In the genomic region with DNA sequence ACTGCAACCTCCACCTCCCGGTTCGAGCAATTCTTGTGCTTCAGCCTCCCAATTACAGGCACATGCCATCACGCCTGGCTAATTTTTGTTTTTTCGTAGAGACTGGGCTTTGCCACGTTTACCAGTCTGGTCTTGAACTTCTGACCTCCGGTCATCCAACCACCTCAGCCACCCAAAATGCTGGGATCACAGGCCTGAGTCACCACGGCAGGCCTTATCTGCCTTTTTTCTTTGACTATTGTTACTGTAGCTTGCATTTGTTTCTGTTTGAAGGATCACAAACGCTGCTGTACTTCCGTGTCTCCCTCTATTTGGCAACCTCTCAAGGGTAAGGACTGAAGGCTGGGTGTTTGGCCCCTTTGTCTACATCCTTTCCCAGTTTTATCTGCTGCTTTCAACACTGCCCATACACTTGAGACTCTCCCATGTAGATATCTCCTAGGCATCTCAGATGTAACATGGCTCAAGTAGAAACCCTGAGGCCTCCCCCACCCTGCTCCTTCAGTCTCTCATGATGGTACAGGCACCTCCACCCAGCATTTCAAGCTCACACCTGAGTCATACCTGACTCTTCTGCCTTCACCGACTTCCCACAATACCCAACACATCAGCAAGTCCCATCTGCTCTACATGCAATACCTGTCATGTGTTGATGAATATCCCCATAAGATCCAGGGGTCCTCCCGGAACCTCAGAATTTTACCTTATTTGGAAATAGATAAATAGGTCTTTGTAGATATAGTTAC, we compare ENCODE assay signal across 1 cellular context.
TF ChIP-seq lines count a peak whose summit lies in the region.

No MANE protein-coding gene starts in this region.

TF ChIP-seq in HepG2, 621 proteins besides CTCF, POLR2A, EP300 and RAD21 (continued from another document and continues in another):
- no peak for TF ChIP-seq HMGXB4 (CRISPR knock-in tag; IDR thresholded peaks at IDR 0.05; ENCODE audit: borderline replicate concordance in 1 of 2, low read depth in 1 of 2)
- TF ChIP-seq, protein P1, sequence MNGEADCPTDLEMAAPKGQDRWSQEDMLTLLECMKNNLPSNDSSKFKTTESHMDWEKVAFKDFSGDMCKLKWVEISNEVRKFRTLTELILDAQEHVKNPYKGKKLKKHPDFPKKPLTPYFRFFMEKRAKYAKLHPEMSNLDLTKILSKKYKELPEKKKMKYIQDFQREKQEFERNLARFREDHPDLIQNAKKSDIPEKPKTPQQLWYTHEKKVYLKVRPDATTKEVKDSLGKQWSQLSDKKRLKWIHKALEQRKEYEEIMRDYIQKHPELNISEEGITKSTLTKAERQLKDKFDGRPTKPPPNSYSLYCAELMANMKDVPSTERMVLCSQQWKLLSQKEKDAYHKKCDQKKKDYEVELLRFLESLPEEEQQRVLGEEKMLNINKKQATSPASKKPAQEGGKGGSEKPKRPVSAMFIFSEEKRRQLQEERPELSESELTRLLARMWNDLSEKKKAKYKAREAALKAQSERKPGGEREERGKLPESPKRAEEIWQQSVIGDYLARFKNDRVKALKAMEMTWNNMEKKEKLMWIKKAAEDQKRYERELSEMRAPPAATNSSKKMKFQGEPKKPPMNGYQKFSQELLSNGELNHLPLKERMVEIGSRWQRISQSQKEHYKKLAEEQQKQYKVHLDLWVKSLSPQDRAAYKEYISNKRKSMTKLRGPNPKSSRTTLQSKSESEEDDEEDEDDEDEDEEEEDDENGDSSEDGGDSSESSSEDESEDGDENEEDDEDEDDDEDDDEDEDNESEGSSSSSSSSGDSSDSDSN (CRISPR knock-in tag; IDR thresholded peaks at IDR 0.05), result no peak
- no peak for TF ChIP-seq DNMT1 (CRISPR knock-in tag; IDR thresholded peaks at IDR 0.05)
- no peak for TF ChIP-seq CAMTA2 (CRISPR knock-in tag; IDR thresholded peaks at IDR 0.05; ENCODE audit: borderline replicate concordance)
- no peak for TF ChIP-seq ZBED4 (CRISPR knock-in tag; IDR thresholded peaks at IDR 0.05; ENCODE audit: borderline replicate concordance)
- no peak for TF ChIP-seq HOXA7 (CRISPR knock-in tag; IDR thresholded peaks at IDR 0.05)
- no peak for TF ChIP-seq ZFP36L1 (CRISPR knock-in tag; IDR thresholded peaks at IDR 0.05)
- TF ChIP-seq FOXP1 (IDR thresholded peaks at IDR 0.05), result no peak
- TF ChIP-seq FOXP1 (CRISPR knock-in tag; IDR thresholded peaks at IDR 0.05), result peak; percentile 69; the same call in 1 of the 2 replicates
- TF ChIP-seq NPAS2 (CRISPR knock-in tag; IDR thresholded peaks at IDR 0.05; ENCODE audit: borderline replicate concordance), result no peak
- no peak for TF ChIP-seq GLI4 (CRISPR knock-in tag; IDR thresholded peaks at IDR 0.05; ENCODE audit: borderline replicate concordance)
- TF ChIP-seq HMG20A (CRISPR knock-in tag; IDR thresholded peaks at IDR 0.05; ENCODE audit: borderline replicate concordance), result peak; percentile 64; the same call in 1 of the 2 replicates
- TF ChIP-seq ZHX2 (IDR thresholded peaks at IDR 0.05; ENCODE audit: low read depth), result no peak; the same call in 1 of the 2 replicates
- no peak for TF ChIP-seq ZHX2 (CRISPR knock-in tag; IDR thresholded peaks at IDR 0.05; ENCODE audit: borderline replicate concordance)
- TF ChIP-seq ZMAT3 (CRISPR knock-in tag; conservative IDR thresholded peaks at IDR 0.05), result no peak
- TF ChIP-seq ZBTB42 (CRISPR knock-in tag; IDR thresholded peaks at IDR 0.05), result no peak
- no peak for TF ChIP-seq ZNF780A (CRISPR knock-in tag; IDR thresholded peaks at IDR 0.05)
- TF ChIP-seq ZNF713 (CRISPR knock-in tag; IDR thresholded peaks at IDR 0.05), result no peak
- TF ChIP-seq POGZ (CRISPR knock-in tag; IDR thresholded peaks at IDR 0.05), result 0 out of 2 replicates have a peak, but pooled peaks have one; percentile 23
- peak; percentile 43; the same call in 1 of the 2 replicates for TF ChIP-seq GABPB1 (CRISPR knock-in tag; IDR thresholded peaks at IDR 0.05)
- no peak for TF ChIP-seq ZNF543 (CRISPR knock-in tag; IDR thresholded peaks at IDR 0.05)
- no peak for TF ChIP-seq ZNF549 (CRISPR knock-in tag; IDR thresholded peaks at IDR 0.05)
- no peak for TF ChIP-seq HINFP (CRISPR knock-in tag; IDR thresholded peaks at IDR 0.05; ENCODE audit: low read depth)
- TF ChIP-seq ZGPAT (CRISPR knock-in tag; IDR thresholded peaks at IDR 0.05), result no peak; the same call in none of the 2 replicates
- TF ChIP-seq RXRA (CRISPR knock-in tag; IDR thresholded peaks at IDR 0.05), result peak; percentile 90
- no peak for TF ChIP-seq ZNF274 (CRISPR knock-in tag; IDR thresholded peaks at IDR 0.05)
- no peak for TF ChIP-seq ZNF746 (CRISPR knock-in tag; IDR thresholded peaks at IDR 0.05)
- TF ChIP-seq ZNF720 (CRISPR knock-in tag; IDR thresholded peaks at IDR 0.05), result no peak
- TF ChIP-seq, protein P2, sequence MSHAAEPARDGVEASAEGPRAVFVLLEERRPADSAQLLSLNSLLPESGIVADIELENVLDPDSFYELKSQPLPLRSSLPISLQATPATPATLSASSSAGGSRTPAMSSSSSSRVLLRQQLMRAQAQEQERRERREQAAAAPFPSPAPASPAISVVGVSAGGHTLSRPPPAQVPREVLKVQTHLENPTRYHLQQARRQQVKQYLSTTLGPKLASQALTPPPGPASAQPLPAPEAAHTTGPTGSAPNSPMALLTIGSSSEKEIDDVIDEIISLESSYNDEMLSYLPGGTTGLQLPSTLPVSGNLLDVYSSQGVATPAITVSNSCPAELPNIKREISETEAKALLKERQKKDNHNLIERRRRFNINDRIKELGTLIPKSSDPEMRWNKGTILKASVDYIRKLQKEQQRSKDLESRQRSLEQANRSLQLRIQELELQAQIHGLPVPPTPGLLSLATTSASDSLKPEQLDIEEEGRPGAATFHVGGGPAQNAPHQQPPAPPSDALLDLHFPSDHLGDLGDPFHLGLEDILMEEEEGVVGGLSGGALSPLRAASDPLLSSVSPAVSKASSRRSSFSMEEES (CRISPR knock-in tag; IDR thresholded peaks at IDR 0.05), result no peak
- TF ChIP-seq, protein P3, sequence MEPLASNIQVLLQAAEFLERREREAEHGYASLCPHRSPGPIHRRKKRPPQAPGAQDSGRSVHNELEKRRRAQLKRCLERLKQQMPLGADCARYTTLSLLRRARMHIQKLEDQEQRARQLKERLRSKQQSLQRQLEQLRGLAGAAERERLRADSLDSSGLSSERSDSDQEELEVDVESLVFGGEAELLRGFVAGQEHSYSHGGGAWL (CRISPR knock-in tag; IDR thresholded peaks at IDR 0.05), result no peak
- peak; percentile 64 for TF ChIP-seq FOSL1 (CRISPR knock-in tag; IDR thresholded peaks at IDR 0.05; ENCODE audit: borderline replicate concordance)
- TF ChIP-seq ZNF224 (CRISPR knock-in tag; IDR thresholded peaks at IDR 0.05), result no peak
- TF ChIP-seq, protein P4, sequence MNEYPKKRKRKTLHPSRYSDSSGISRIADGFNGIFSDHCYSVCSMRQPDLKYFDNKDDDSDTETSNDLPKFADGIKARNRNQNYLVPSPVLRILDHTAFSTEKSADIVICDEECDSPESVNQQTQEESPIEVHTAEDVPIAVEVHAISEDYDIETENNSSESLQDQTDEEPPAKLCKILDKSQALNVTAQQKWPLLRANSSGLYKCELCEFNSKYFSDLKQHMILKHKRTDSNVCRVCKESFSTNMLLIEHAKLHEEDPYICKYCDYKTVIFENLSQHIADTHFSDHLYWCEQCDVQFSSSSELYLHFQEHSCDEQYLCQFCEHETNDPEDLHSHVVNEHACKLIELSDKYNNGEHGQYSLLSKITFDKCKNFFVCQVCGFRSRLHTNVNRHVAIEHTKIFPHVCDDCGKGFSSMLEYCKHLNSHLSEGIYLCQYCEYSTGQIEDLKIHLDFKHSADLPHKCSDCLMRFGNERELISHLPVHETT (CRISPR knock-in tag; conservative IDR thresholded peaks at IDR 0.05), result no peak; the same call in 1 of the 2 replicates
- 0 out of 2 replicates have a peak, but pooled peaks have one; percentile 16 for TF ChIP-seq ZKSCAN8 (CRISPR knock-in tag; IDR thresholded peaks at IDR 0.05; ENCODE audit: borderline replicate concordance)
- TF ChIP-seq KLF6 (CRISPR knock-in tag; IDR thresholded peaks at IDR 0.05), result no peak
- no peak for TF ChIP-seq RBFOX2 (IDR thresholded peaks at IDR 0.05; ENCODE audit: low read depth, low read length)
